ENCODE assay signal across 1 cellular context in the genomic region with DNA sequence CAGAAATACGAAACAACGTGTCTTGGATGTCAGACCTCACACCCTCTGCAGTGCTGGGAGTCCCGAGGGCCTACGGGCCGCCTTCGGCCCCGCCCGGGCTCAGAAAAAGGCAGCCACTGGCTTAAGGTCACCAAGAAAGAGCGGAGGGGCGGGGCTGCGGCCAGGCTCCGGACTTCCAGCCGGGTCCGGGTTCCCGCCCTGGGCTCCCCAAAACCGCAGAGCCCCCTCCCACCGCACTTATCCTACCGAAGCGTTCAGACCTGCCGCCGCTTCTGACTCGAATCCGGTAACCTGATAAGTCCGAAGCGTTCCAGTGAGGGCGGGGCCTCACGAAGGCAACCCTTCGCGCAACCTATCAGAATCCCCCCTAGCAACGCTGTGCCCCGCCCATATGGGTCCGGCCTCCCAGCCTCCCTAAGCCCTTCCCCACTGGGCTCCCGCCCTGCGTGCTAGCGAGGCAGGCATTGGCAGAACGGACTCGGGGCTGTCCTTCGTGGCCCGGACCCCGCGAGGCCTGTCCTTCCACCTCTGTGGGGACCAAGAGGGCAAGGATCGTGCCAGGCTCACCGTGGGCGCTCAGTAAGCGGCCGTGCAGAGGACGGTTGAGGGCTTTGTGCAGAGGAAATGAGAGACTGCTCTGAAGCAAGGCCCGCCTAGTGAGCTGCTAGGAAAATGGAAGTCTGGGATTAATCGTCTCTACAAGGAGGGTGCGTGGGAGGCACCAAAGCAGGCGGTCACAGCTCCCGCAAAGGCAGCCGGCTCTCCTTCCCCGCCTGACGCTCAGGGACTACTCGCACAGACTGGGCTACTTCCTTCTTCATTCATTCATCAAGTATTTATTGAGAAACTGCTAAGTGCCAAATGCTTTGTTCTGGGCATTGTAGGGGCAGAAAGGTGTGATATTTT.
TF ChIP-seq lines count a peak whose summit lies in the region.

A gene (minus strand): TSS at position 296 of the 906 bp plus-strand sequence. CDS start 515 bp downstream, outside the sequence.

TF ChIP-seq in H1, 55 proteins besides CTCF, POLR2A, EP300 and RAD21:
- TF ChIP-seq EZH2 (IDR thresholded peaks at IDR 0.05; ENCODE audit: low read depth, low read length, severe bottlenecking) (peak; percentile 16), POLR2AphosphoS5 (IDR thresholded peaks at IDR 0.05; ENCODE audit: low read depth, low read length) (peak; percentile 76), ASH2L (IDR thresholded peaks at IDR 0.05; ENCODE audit: low read length) (peak; percentile 54), PHF8 (conservative IDR thresholded peaks at IDR 0.05; ENCODE audit: low read depth, low read length) (peak; percentile 66), BACH1 (IDR thresholded peaks at IDR 0.05; ENCODE audit: low read length) (peak; percentile 10; the same call in 1 of the 2 replicates), TBP (IDR thresholded peaks at IDR 0.05; ENCODE audit: low read depth, low read length) (peak; percentile 60; the same call in 1 of the 2 replicates), RBBP5 (IDR thresholded peaks at IDR 0.05; ENCODE audit: borderline replicate concordance, low read depth, low read length) (no peak; the same call in 1 of the 2 replicates), HDAC2 (IDR thresholded peaks at IDR 0.05; ENCODE audit: borderline replicate concordance in 1 of 2, low read depth in 2 of 2, low read length in 2 of 2) (peak; percentile 21 to 39; a peak in 1 of 4 replicates), FOSL1 (IDR thresholded peaks at IDR 0.05; ENCODE audit: insufficient read depth, low read depth, low read length) (no peak), SIRT6 (IDR thresholded peaks at IDR 0.05; ENCODE audit: low read length) (no peak), BCL11A (IDR thresholded peaks at IDR 0.05; ENCODE audit: low read depth in 2 of 2, low read length in 2 of 2) (no peak), SUZ12 (IDR thresholded peaks at IDR 0.05; ENCODE audit: low read length) (no peak), SP1 (IDR thresholded peaks at IDR 0.05; ENCODE audit: low read depth, low read length) (peak; percentile 54; the same call in 1 of the 2 replicates), KDM4A (IDR thresholded peaks at IDR 0.05; ENCODE audit: low read depth, low read length, severe bottlenecking) (peak; percentile 31), TAF1 (IDR thresholded peaks at IDR 0.05; ENCODE audit: low read depth, low read length) (peak; percentile 51), SIN3A (conservative IDR thresholded peaks at IDR 0.05 in 1 of 2, IDR thresholded peaks at IDR 0.05 in 1 of 2; ENCODE audit: low read depth in 1 of 2, low read length in 2 of 2) (peak in 1 of 2 experiments; percentile 84; a peak in 1 of 4 replicates), RNF2 (IDR thresholded peaks at IDR 0.05; ENCODE audit: borderline replicate concordance, low read depth, low read length, missing control alignments, poor library complexity, severe bottlenecking) (peak; percentile 50)
- TF ChIP-seq, protein P1, sequence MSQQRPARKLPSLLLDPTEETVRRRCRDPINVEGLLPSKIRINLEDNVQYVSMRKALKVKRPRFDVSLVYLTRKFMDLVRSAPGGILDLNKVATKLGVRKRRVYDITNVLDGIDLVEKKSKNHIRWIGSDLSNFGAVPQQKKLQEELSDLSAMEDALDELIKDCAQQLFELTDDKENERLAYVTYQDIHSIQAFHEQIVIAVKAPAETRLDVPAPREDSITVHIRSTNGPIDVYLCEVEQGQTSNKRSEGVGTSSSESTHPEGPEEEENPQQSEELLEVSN (IDR thresholded peaks at IDR 0.05): peak; percentile 94
- TF ChIP-seq, protein P2, sequence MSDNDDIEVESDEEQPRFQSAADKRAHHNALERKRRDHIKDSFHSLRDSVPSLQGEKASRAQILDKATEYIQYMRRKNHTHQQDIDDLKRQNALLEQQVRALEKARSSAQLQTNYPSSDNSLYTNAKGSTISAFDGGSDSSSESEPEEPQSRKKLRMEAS (IDR thresholded peaks at IDR 0.05): peak; percentile 95
